ENCODE assay signal across 8 cellular contexts in genomic region chr10:12214763-12215218, GRCh38. TPM values are rescaled to one million over a fixed set of nuclear protein-coding genes. Genes with fewer than 3 reads are reported as not detected.
A peak's percentile ranks its signal among the peaks of the same experiment; 100 is the strongest.
DNase-seq lines count a peak whose midpoint lies in the region; ATAC-seq and TF ChIP-seq lines count a peak whose summit lies in the region.

No MANE protein-coding gene starts in this region.

- no peaks in the 10 kb centered on the region for H3K27me3 Mint-ChIP-seq in activated T-cell treated with anti-CD3 and anti-CD28 coated beads, Interleukin-2, amount 50 U/mL, for 72 hours (ENCODE audit: low read depth)

- H3K36me3 Mint-ChIP-seq in activated T-cell treated with anti-CD3 and anti-CD28 coated beads, Interleukin-2, amount 50 U/mL, for 72 hours (ENCODE audit: insufficient read depth in 2 of 2), result peaks cover 8 to 40% of the 10 kb centered on the region in 2 donors

- H3K27me3 ChIP-seq in A673 (replicated peaks; ENCODE audit: insufficient read depth, low read depth, low read length, poor library complexity), result no peaks in the 10 kb centered on the region

- POLR2A ChIA-PET in A673 (lab: Charles Lee; ENCODE audit: low non-redundant PET), result no interaction called here

- H3K4me3 Mint-ChIP-seq in activated T-cell treated with anti-CD3 and anti-CD28 coated beads, Interleukin-2, amount 50 U/mL, for 72 hours, result peak overlapping the region; percentile 44 to 59

- H3K4me1 Mint-ChIP-seq in activated T-cell treated with anti-CD3 and anti-CD28 coated beads, Interleukin-2, amount 50 U/mL, for 72 hours (ENCODE audit: low read depth), result peaks cover 19% of the 10 kb centered on the region

- no peak for TF ChIP-seq POLR2A in GM18505 (IDR thresholded peaks at IDR 0.05; ENCODE audit: borderline replicate concordance, extremely low read depth, insufficient read depth, insufficient read length)

- intact Hi-C loops in A673 (cut with micrococcal nuclease; ENCODE audit: unreplicated experiment), result no loop called here

- CTCF ChIA-PET in A673 (lab: Charles Lee), result interaction anchor here (0.7 to 2.2 kb wide), 3 partner anchors 32 to 492 kb away, joined by 3 to 6 read pairs (median 3); no protein-coding TSS in a partner anchor

- peak overlapping the region; percentile 90 for H3K27ac Mint-ChIP-seq in activated T-cell treated with anti-CD3 and anti-CD28 coated beads, Interleukin-2, amount 50 U/mL, for 72 hours

- peaks cover 54% of the 10 kb centered on the region for H3K4me1 ChIP-seq in A673 (ENCODE audit: insufficient read depth, low read length, poor library complexity, severe bottlenecking)

- H3K9me3 ChIP-seq in A673 (ENCODE audit: low read depth, low read length, poor library complexity, severe bottlenecking), result no peaks in the 10 kb centered on the region

- no peaks in the 10 kb centered on the region for H3K9me3 Mint-ChIP-seq in activated T-cell treated with anti-CD3 and anti-CD28 coated beads, Interleukin-2, amount 50 U/mL, for 72 hours

- peak overlapping the region; percentile 16 for H3K4me3 ChIP-seq in A673 (ENCODE audit: low read depth, low read length, poor library complexity, severe bottlenecking)

- TF ChIP-seq CTCF in A673 (conservative IDR thresholded peaks at IDR 0.05; ENCODE audit: low read depth, low read length) (peak; percentile 90), omental fat pad (IDR thresholded peaks at IDR 0.05) (no peak)

- DNase-seq in A673 (ENCODE audit: low spot score) (peak; percentile 82), EL (peak; percentile 61), NCI-H2171 (lab: John Stamatoyannopoulos, UW) (peak; percentile 51), germinal center (ENCODE audit: low spot score) (peak; percentile 33), retina (peak; percentile 12), omental fat pad (ENCODE audit: low spot score) (no peak)
- DNase-seq in activated T-cell treated with anti-CD3 and anti-CD28 coated beads, Interleukin-2, amount 50 U/mL, for 72 hours, result peak; percentile 45 to 52

- peak overlapping the region; percentile 80 for H3K27ac ChIP-seq in A673 (ENCODE audit: low read depth, low read length, poor library complexity, severe bottlenecking)

- no TSS peak for BruUV-seq in A673 (replicated peaks; lab: Mats Ljungman, UMichigan)

- peaks cover 53% of the 10 kb centered on the region for H3K36me3 ChIP-seq in A673 (ENCODE audit: insufficient read depth, low read length, poor library complexity, severe bottlenecking)

- ATAC-seq in activated T-cell treated with anti-CD3 and anti-CD28 coated beads, Interleukin-2, amount 50 U/mL, for 72 hours (replicated peaks in 1 of 2), result peak in 1 of 2 donors; percentile 32
- ATAC-seq in omental fat pad (ENCODE audit: low FRiP score), result no peak
- ATAC-seq in GM18505 (IDR thresholded peaks at IDR 0.05; ENCODE audit: unreplicated experiment), result no peak

RNA-seq across cellular contexts. Expression of gene CDC123, which starts 18.8 kb away (rescaled TPM):
- total RNA-seq in A673 (2021) (189 and 207 TPM in 2 replicates), omental fat pad (100 to 1,000 TPM in 1 of 4 donors, 10 to 100 TPM in 3; 54.4 to 111 (median 64.2) TPM)
- 10 to 100 TPM; 84.6 to 85.4 TPM for total RNA-seq in activated T-cell treated with anti-CD3 and anti-CD28 coated beads, Interleukin-2, amount 50 U/mL, for 72 hours

RNA-seq across cellular contexts. Expression of gene NUDT5, which starts 19.1 kb away (rescaled TPM):
- 133 and 137 TPM in 2 replicates for total RNA-seq in A673 (2021)
- total RNA-seq in activated T-cell treated with anti-CD3 and anti-CD28 coated beads, Interleukin-2, amount 50 U/mL, for 72 hours, result 10 to 100 TPM; 79.3 to 94.7 TPM
- total RNA-seq in omental fat pad, result 10 to 100 TPM; 33.6 to 54.8 (median 45.2) TPM
